ENCODE assay signal across 24 cellular contexts in the genomic region with DNA sequence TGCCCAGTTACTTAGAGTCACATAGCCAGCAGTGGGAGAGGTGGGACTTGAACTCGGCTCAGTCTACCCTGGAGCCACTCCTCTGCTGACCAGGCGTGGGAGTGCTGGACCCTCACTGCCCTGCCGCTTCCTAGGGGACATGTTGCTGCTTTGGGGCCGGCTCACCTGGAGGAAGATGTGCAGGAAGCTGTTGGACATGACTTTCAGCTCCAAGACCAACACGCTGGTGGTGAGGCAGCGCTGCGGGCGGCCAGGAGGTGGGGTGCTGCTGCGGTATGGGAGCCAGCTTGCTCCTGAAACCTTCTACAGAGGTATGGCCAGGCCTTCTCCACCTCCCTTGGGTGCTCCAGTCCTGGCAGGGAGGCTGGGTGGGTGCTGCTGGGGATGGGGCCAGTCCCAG. TPM values are rescaled to one million over a fixed set of nuclear protein-coding genes. Genes with fewer than 3 reads are reported as not detected.
A peak's percentile ranks its signal among the peaks of the same experiment; 100 is the strongest.
DNase-seq lines count a peak whose midpoint lies in the region; ATAC-seq, FAIRE-seq and TF ChIP-seq lines count a peak whose summit lies in the region.
"Had no signal": no experiment of that assay in that cellular context is flagged by ENCODE, and none has a peak within 500 bp of the region (broad histone marks: within the 10 kb centered on the region; RNA-seq: fewer than 3 reads in every experiment).

No MANE protein-coding gene starts in this region.

- H3K4me1 ChIP-seq in kidney (ENCODE audit: control insufficient read depth in 1 of 2, insufficient read depth in 1 of 2, low read depth in 1 of 2, low read length in 2 of 2) = peaks cover 6 to 8% of the 10 kb centered on the region in 2 donors
- H3K4me1 ChIP-seq in colonic mucosa = peaks cover 5% of the 10 kb centered on the region

- peak; percentile 30 for TF ChIP-seq CTCF in GM06990 (IDR thresholded peaks at IDR 0.05; ENCODE audit: insufficient read depth, low read length, poor library complexity, severe bottlenecking)
- peak; percentile 25; the same call in 1 of the 2 replicates for TF ChIP-seq CTCF in HFFc6 (IDR thresholded peaks at IDR 0.05)
- peak; percentile 37 for TF ChIP-seq CTCF in WERI-Rb-1 (IDR thresholded peaks at IDR 0.05; ENCODE audit: low read depth, low read length)
- TF ChIP-seq CTCF in kidney (IDR thresholded peaks at IDR 0.05; ENCODE audit: borderline replicate concordance, extremely low read depth, insufficient read depth) = no peak
- TF ChIP-seq CTCF in colonic mucosa (IDR thresholded peaks at IDR 0.05) = no peak

- H3K36me3 Mint-ChIP-seq in HFFc6 (ENCODE audit: low read depth) = no peaks in the 10 kb centered on the region
- H3K36me3 Mint-ChIP-seq: naive B cell had no signal

- H3K4me3 ChIP-seq in GM06990 (replicated peaks; ENCODE audit: low read depth, low read length) (no peak overlapping the region), WERI-Rb-1 (ENCODE audit: low read depth, low read length) (no peak overlapping the region), kidney (ENCODE audit: low read length in 2 of 2) (no peak overlapping the region), colonic mucosa (no peak overlapping the region)
- H3K4me3 ChIP-seq: pancreas had no signal

- no peak overlapping the region for H3K4me3 Mint-ChIP-seq in HFFc6
- H3K4me3 Mint-ChIP-seq: activated CD4-positive, alpha-beta T cell treated with anti-CD3 and anti-CD28 coated beads, Interleukin-2, amount 10 ng/mL, durations not matched to agents 7 days and 5 days; naive B cell had no signal

- peaks cover 12% of the 10 kb centered on the region for H3K27me3 Mint-ChIP-seq in HFFc6 (ENCODE audit: insufficient read depth)
- H3K27me3 Mint-ChIP-seq: naive B cell had no signal

- H3K36me3 ChIP-seq in GM06990 (ENCODE audit: control insufficient read depth, insufficient read depth, low read length) = no peaks in the 10 kb centered on the region
- no peaks in the 10 kb centered on the region; the same call in 1 of the 2 replicates for H3K36me3 ChIP-seq in WERI-Rb-1
- no peaks in the 10 kb centered on the region for H3K36me3 ChIP-seq in kidney (ENCODE audit: control insufficient read depth in 1 of 2, insufficient read depth in 2 of 2, low read length in 2 of 2)
- no peaks in the 10 kb centered on the region for H3K36me3 ChIP-seq in colonic mucosa
- H3K36me3 ChIP-seq: pancreas had no signal

- FAIRE-seq in kidney (lab: Jason Lieb, UNC) = no peak
- FAIRE-seq: GM18507, islet of Langerhans, pancreas, urothelium cell line had no signal

- H3K27me3 ChIP-seq in GM06990 (replicated peaks; ENCODE audit: control insufficient read depth, insufficient read depth, low read length) (no peaks in the 10 kb centered on the region; the same call in 1 of the 2 replicates), WERI-Rb-1 (ENCODE audit: insufficient read depth, low read depth, severe bottlenecking) (no peaks in the 10 kb centered on the region), colonic mucosa (no peaks in the 10 kb centered on the region)
- H3K27me3 ChIP-seq: pancreas had no signal

- intact Hi-C loops in kidney (cut with DNase I) (no loop called here), colonic mucosa (cut with DNase I) (loop anchor here (5.0 kb wide), 1 partner anchor 39 kb away; the partner anchor contains the start of gene REXO4), sciatic nerve (cut with DNase I) (no loop called here)

- no peak overlapping the region for H3K27ac Mint-ChIP-seq in HFFc6
- H3K27ac Mint-ChIP-seq: activated CD4-positive, alpha-beta T cell treated with anti-CD3 and anti-CD28 coated beads, Interleukin-2, amount 10 ng/mL, durations not matched to agents 7 days and 5 days had no signal

- DNase-seq in GM06990 (ENCODE audit: extremely low read depth, insufficient read length) = no peak
- no peak for DNase-seq in HFFc6
- peak; percentile 28 for DNase-seq in WERI-Rb-1
- peak; percentile 61 for DNase-seq in kidney
- no peak for DNase-seq in activated naive CD4-positive, alpha-beta T cell (lab: John Stamatoyannopoulos, UW)
- DNase-seq in colonic mucosa = no peak
- no peak for DNase-seq in sciatic nerve (ENCODE audit: low spot score)
- DNase-seq: activated CD4-positive, alpha-beta T cell treated with anti-CD3 and anti-CD28 coated beads, Interleukin-2, amount 10 ng/mL, durations not matched to agents 7 days and 5 days; activated CD8-positive, alpha-beta memory T cell treated with anti-CD3 and anti-CD28 coated beads, Interleukin-2, amount 50 U/mL, for 48 hours; activated effector memory CD4-positive, alpha-beta T cell treated with anti-CD3 and anti-CD28 coated beads, Interleukin-2, amount 50 U/mL, for 16 hours; AML-193; amygdala; Calu3; cerebellar nuclear complex; GF-D8; mammary epithelial cell; naive B cell; NCI-H69; pancreas; stimulated activated CD4-positive, alpha-beta T cell treated with anti-CD3 and anti-CD28 coated beads, Interleukin-4, amount 100 ng/mL, for 24 hours had no signal

- no peak overlapping the region for H3K9ac ChIP-seq in kidney (ENCODE audit: low read length in 2 of 2)
- no peak overlapping the region for H3K9ac ChIP-seq in colonic mucosa (ENCODE audit: low read depth in 2 of 2, low read length in 2 of 2)

- H3K9me3 ChIP-seq in WERI-Rb-1 (ENCODE audit: severe bottlenecking) (no peaks in the 10 kb centered on the region), kidney (ENCODE audit: control insufficient read depth in 1 of 2, low read length in 2 of 2) (no peaks in the 10 kb centered on the region), colonic mucosa (no peaks in the 10 kb centered on the region)
- H3K9me3 ChIP-seq: pancreas had no signal

- ATAC-seq in HG02571 (IDR thresholded peaks at IDR 0.05; ENCODE audit: unreplicated experiment) (no peak), sciatic nerve (no peak)
- ATAC-seq: pancreas had no signal

- no peaks in the 10 kb centered on the region for H3K4me1 Mint-ChIP-seq in HFFc6 (ENCODE audit: low read depth)

- no peaks in the 10 kb centered on the region for H3K9me3 Mint-ChIP-seq in HFFc6
- H3K9me3 Mint-ChIP-seq: activated CD4-positive, alpha-beta T cell treated with anti-CD3 and anti-CD28 coated beads, Interleukin-2, amount 10 ng/mL, durations not matched to agents 7 days and 5 days; naive B cell had no signal

- H3K27ac ChIP-seq in WERI-Rb-1 = no peak overlapping the region
- H3K27ac ChIP-seq in kidney (ENCODE audit: low read depth in 2 of 2, low read length in 2 of 2) = no peak overlapping the region
- no peak overlapping the region for H3K27ac ChIP-seq in colonic mucosa
- H3K27ac ChIP-seq: pancreas had no signal

RNA-seq across cellular contexts. Expression of gene CACFD1, which starts 3.4 kb away (rescaled TPM):
- 1 to 10 TPM; 5.0 to 9.1 (median 6.7) TPM for total RNA-seq in HFFc6 (2021; fragmentation: NEBNext Ultra II Directional; extraction: Animal tissue kit (Norgen Biotek cat#: 25700))
- total RNA-seq in kidney (37.3 TPM), colonic mucosa (10 to 100 TPM; 56.8 to 60.7 TPM), sciatic nerve (10.1 TPM)
- polyA plus RNA-seq in kidney (ENCODE audit: insufficient read depth, low read depth, low replicate concordance) = 37.8 TPM

RNA-seq across cellular contexts. Expression of gene SLC2A6, which starts 22.5 kb away (rescaled TPM):
- total RNA-seq in HFFc6 (2021; fragmentation: NEBNext Ultra II Directional; extraction: Animal tissue kit (Norgen Biotek cat#: 25700)) = 10 to 100 TPM in 5 of 6 experiments, 1 to 10 TPM in 1; 9.4 to 12.6 (median 11.3) TPM
- 5.8 TPM for total RNA-seq in kidney
- 2.5 TPM for polyA plus RNA-seq in kidney (ENCODE audit: insufficient read depth, low read depth, low replicate concordance)
- total RNA-seq in colonic mucosa = 1 to 10 TPM; 2.4 to 2.8 TPM
- 3.3 TPM for total RNA-seq in sciatic nerve

RNA-seq across cellular contexts. Expression of gene ADAMTS13, which starts 34.2 kb away (rescaled TPM):
- total RNA-seq in HFFc6 (2021; fragmentation: NEBNext Ultra II Directional; extraction: Animal tissue kit (Norgen Biotek cat#: 25700)) = 1 to 10 TPM in 1 of 6 experiments, under 1 TPM in 5; 0.41 to 1.2 (median 0.74) TPM
- total RNA-seq in kidney (3.1 TPM), colonic mucosa (1 to 10 TPM; 4.2 TPM), sciatic nerve (4.6 TPM)
- 3.6 TPM for polyA plus RNA-seq in kidney (ENCODE audit: insufficient read depth, low read depth, low replicate concordance)

RNA-seq across cellular contexts. Expression of gene REXO4, which starts 38.6 kb away (rescaled TPM):
- 10 to 100 TPM; 20.4 to 26.3 (median 23.5) TPM for total RNA-seq in HFFc6 (2021; fragmentation: NEBNext Ultra II Directional; extraction: Animal tissue kit (Norgen Biotek cat#: 25700))
- total RNA-seq in kidney = 17.5 TPM
- polyA plus RNA-seq in kidney (ENCODE audit: insufficient read depth, low read depth, low replicate concordance) = 18.6 TPM
- total RNA-seq in colonic mucosa = 10 to 100 TPM; 17.3 to 38.6 TPM
- 23.8 TPM for total RNA-seq in sciatic nerve

Comparison
In these comparisons a context has a peak if more than half of its experiments do, and no peak if none do; other contexts are left out.
1. DNase-seq: peak in WERI-Rb-1 (single experiment) and kidney (single experiment); none in GM06990 (single experiment), HFFc6 (single experiment), activated naive CD4-positive, alpha-beta T cell (0 of 4), colonic mucosa (single experiment) and sciatic nerve (single experiment).
2. CTCF ChIP-seq: peak in GM06990 (single experiment), HFFc6 (single experiment) and WERI-Rb-1 (single experiment); none in kidney (single experiment) and colonic mucosa (single experiment).